1 cellular context compared by ENCODE assay signal in the genomic region with DNA sequence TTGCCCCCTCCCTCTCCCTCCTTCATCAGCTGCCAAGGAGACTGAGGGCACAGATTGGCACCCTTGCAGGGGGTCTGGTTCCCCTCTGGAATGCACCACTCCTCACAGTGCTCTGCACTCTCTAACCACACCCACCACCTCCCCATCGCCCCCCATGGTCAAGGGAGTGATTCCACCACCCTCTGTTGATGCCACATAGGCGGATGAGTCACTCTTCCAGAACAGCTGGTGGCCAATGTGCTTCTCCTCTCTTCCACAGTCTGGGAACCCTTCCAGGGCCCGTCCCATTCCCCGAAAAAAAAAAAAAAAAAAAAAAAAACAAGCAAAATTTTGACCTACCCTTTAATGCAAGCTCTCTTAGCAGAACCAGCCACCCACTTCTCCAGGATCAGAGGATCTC.
TF ChIP-seq lines count a peak whose summit lies in the region.

No MANE protein-coding gene starts in this region.

TF ChIP-seq in GM23338, 12 proteins besides CTCF, POLR2A, EP300 and RAD21 (continued from another document):
- TF ChIP-seq, protein P1, sequence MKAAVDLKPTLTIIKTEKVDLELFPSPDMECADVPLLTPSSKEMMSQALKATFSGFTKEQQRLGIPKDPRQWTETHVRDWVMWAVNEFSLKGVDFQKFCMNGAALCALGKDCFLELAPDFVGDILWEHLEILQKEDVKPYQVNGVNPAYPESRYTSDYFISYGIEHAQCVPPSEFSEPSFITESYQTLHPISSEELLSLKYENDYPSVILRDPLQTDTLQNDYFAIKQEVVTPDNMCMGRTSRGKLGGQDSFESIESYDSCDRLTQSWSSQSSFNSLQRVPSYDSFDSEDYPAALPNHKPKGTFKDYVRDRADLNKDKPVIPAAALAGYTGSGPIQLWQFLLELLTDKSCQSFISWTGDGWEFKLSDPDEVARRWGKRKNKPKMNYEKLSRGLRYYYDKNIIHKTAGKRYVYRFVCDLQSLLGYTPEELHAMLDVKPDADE (IDR thresholded peaks at IDR 0.05) = no peak
- TF ChIP-seq CREB1 (CRISPR knock-in tag; IDR thresholded peaks at IDR 0.05; ENCODE audit: low read depth) (no peak), STAT1 (IDR thresholded peaks at IDR 0.05; ENCODE audit: unreplicated experiment) (no peak), JUNB (IDR thresholded peaks at IDR 0.05; ENCODE audit: unreplicated experiment) (no peak), ZNF114 (CRISPR knock-in tag; IDR thresholded peaks at IDR 0.05) (no peak), EZH2 (IDR thresholded peaks at IDR 0.05; ENCODE audit: low read depth, unreplicated experiment) (no peak), EZH2phosphoT487 (IDR thresholded peaks at IDR 0.05; ENCODE audit: unreplicated experiment) (no peak), POLR2AphosphoS5 (IDR thresholded peaks at IDR 0.05; ENCODE audit: low read depth) (no peak)
- TF ChIP-seq, protein P2, sequence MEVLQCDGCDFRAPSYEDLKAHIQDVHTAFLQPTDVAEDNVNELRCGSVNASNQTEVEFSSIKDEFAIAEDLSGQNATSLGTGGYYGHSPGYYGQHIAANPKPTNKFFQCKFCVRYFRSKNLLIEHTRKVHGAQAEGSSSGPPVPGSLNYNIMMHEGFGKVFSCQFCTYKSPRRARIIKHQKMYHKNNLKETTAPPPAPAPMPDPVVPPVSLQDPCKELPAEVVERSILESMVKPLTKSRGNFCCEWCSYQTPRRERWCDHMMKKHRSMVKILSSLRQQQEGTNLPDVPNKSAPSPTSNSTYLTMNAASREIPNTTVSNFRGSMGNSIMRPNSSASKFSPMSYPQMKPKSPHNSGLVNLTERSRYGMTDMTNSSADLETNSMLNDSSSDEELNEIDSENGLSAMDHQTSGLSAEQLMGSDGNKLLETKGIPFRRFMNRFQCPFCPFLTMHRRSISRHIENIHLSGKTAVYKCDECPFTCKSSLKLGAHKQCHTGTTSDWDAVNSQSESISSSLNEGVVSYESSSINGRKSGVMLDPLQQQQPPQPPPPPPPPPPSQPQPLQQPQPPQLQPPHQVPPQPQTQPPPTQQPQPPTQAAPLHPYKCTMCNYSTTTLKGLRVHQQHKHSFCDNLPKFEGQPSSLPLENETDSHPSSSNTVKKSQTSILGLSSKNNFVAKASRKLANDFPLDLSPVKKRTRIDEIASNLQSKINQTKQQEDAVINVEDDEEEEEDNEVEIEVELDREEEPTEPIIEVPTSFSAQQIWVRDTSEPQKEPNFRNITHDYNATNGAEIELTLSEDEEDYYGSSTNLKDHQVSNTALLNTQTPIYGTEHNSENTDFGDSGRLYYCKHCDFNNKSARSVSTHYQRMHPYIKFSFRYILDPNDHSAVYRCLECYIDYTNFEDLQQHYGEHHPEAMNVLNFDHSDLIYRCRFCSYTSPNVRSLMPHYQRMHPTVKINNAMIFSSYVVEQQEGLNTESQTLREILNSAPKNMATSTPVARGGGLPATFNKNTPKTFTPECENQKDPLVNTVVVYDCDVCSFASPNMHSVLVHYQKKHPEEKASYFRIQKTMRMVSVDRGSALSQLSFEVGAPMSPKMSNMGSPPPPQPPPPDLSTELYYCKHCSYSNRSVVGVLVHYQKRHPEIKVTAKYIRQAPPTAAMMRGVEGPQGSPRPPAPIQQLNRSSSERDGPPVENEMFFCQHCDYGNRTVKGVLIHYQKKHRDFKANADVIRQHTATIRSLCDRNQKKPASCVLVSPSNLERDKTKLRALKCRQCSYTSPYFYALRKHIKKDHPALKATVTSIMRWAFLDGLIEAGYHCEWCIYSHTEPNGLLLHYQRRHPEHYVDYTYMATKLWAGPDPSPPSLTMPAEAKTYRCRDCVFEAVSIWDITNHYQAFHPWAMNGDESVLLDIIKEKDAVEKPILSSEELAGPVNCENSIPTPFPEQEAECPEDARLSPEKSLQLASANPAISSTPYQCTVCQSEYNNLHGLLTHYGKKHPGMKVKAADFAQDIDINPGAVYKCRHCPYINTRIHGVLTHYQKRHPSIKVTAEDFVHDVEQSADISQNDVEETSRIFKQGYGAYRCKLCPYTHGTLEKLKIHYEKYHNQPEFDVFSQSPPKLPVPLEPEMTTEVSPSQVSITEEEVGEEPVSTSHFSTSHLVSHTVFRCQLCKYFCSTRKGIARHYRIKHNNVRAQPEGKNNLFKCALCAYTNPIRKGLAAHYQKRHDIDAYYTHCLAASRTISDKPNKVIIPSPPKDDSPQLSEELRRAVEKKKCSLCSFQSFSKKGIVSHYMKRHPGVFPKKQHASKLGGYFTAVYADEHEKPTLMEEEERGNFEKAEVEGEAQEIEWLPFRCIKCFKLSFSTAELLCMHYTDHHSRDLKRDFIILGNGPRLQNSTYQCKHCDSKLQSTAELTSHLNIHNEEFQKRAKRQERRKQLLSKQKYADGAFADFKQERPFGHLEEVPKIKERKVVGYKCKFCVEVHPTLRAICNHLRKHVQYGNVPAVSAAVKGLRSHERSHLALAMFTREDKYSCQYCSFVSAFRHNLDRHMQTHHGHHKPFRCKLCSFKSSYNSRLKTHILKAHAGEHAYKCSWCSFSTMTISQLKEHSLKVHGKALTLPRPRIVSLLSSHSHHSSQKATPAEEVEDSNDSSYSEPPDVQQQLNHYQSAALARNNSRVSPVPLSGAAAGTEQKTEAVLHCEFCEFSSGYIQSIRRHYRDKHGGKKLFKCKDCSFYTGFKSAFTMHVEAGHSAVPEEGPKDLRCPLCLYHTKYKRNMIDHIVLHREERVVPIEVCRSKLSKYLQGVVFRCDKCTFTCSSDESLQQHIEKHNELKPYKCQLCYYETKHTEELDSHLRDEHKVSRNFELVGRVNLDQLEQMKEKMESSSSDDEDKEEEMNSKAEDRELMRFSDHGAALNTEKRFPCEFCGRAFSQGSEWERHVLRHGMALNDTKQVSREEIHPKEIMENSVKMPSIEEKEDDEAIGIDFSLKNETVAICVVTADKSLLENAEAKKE (CRISPR knock-in tag; IDR thresholded peaks at IDR 0.05) = no peak
